In genomic region chr18:58161659-58162058, GRCh38 we compare ENCODE assay signal across 16 cellular contexts.
DNase-seq lines count a peak whose midpoint lies in the region; FAIRE-seq and TF ChIP-seq lines count a peak whose summit lies in the region.
"Had no signal": no experiment of that assay in that cellular context is flagged by ENCODE, and none has a peak within 500 bp of the region (broad histone marks: within the 10 kb centered on the region; RNA-seq: fewer than 3 reads in every experiment).

No MANE protein-coding gene starts in this region.

- H3K23ac ChIP-seq in mesenchymal stem cell (ENCODE audit: low read length in 2 of 2) (no peak overlapping the region), neuronal stem cell (ENCODE audit: low read depth, low read length, poor library complexity) (no peak overlapping the region)

- no peak overlapping the region for H2BK12ac ChIP-seq in mesenchymal stem cell (ENCODE audit: low read length in 2 of 2)
- no peak overlapping the region for H2BK12ac ChIP-seq in neuronal stem cell (ENCODE audit: low read length)

- no peak for TF ChIP-seq CTCF in LNCaP clone FGC (IDR thresholded peaks at IDR 0.05; ENCODE audit: control insufficient read depth, extremely low read depth, insufficient read depth)
- TF ChIP-seq CTCF in bronchial epithelial cell (IDR thresholded peaks at IDR 0.05; ENCODE audit: insufficient read depth, low read length, severe bottlenecking): no peak
- TF ChIP-seq CTCF in GM10248 (IDR thresholded peaks at IDR 0.05; ENCODE audit: control extremely low read depth, extremely low read depth, low read depth, missing control alignments): no peak

- POLR2A ChIA-PET in GM10248 (lab: Yijun Ruan, JAX): no interaction called here

- H3K4me1 ChIP-seq in mesenchymal stem cell (ENCODE audit: control insufficient read depth, insufficient read depth, low read depth, low read length): no peaks in the 10 kb centered on the region
- no peaks in the 10 kb centered on the region for H3K4me1 ChIP-seq in neuronal stem cell (ENCODE audit: control insufficient read depth in 2 of 2, insufficient read depth in 1 of 2, low read depth in 1 of 2, low read length in 2 of 2)

- DNase-seq in H4 (ENCODE audit: low spot score) (peak; percentile 51), LNCaP clone FGC (ENCODE audit: low read depth) (peak; percentile 67), bronchial epithelial cell (ENCODE audit: low read depth) (peak; percentile 39), mesenchymal stem cell (no peak), GM10248 (ENCODE audit: extremely low spot score) (no peak), neuronal stem cell (ENCODE audit: low spot score) (no peak)
- DNase-seq in activated CD4-positive, alpha-beta T cell treated with anti-CD3 and anti-CD28 coated beads for 4 hours: no peak
- DNase-seq in activated T-cell treated with anti-CD3 and anti-CD28 coated beads, Interleukin-2, amount 50 U/mL, for 48 hours: no peak
- DNase-seq: activated CD4-positive, alpha-beta T cell treated with anti-CD3 and anti-CD28 coated beads, Interleukin-2, amount 10 ng/mL, durations not matched to agents 7 days and 5 days; activated gamma-delta T cell; CD4-positive, CD25-positive, alpha-beta regulatory T cell; central memory CD4-positive, alpha-beta T cell; Karpas-422; stimulated activated CD4-positive, alpha-beta T cell treated with anti-CD3 and anti-CD28 coated beads, Interleukin-1b, Interleukin-23, amount 100 ng/mL, for 48 hours; stimulated activated naive CD4-positive, alpha-beta T cell had no signal

- H3K4me2 ChIP-seq in mesenchymal stem cell (ENCODE audit: low read length, poor library complexity, severe bottlenecking) (peak overlapping the region; percentile 19), neuronal stem cell (ENCODE audit: insufficient read depth, low read length, poor library complexity, severe bottlenecking) (no peak overlapping the region)

- no peak overlapping the region for H3K18ac ChIP-seq in mesenchymal stem cell (ENCODE audit: low read depth in 1 of 2, low read length in 2 of 2)
- no peak overlapping the region for H3K18ac ChIP-seq in neuronal stem cell (ENCODE audit: low read length)

- H3K27ac ChIP-seq in mesenchymal stem cell (ENCODE audit: low read length, poor library complexity, severe bottlenecking) (no peak overlapping the region), neuronal stem cell (replicated peaks; ENCODE audit: low read length) (no peak overlapping the region)
- H3K27ac ChIP-seq: SK-N-MC had no signal

- H3K9ac ChIP-seq in mesenchymal stem cell (ENCODE audit: low read length) (no peak overlapping the region), neuronal stem cell (ENCODE audit: low read depth, low read length, poor library complexity) (no peak overlapping the region)

- H3K9me3 ChIP-seq in mesenchymal stem cell (ENCODE audit: control insufficient read depth, low read length): no peaks in the 10 kb centered on the region
- H3K9me3 ChIP-seq in neuronal stem cell (replicated peaks in 1 of 2; ENCODE audit: control insufficient read depth in 2 of 2, insufficient read depth in 1 of 2, low read depth in 1 of 2, low read length in 2 of 2): no peaks in the 10 kb centered on the region

- H2AK5ac ChIP-seq in mesenchymal stem cell (ENCODE audit: low read length, severe bottlenecking) (no peak overlapping the region), neuronal stem cell (ENCODE audit: low read depth, low read length) (no peak overlapping the region)

- peaks cover 5% of the 10 kb centered on the region for H3K79me1 ChIP-seq in mesenchymal stem cell (replicated peaks; ENCODE audit: low read length, poor library complexity, severe bottlenecking)
- peaks cover 3% of the 10 kb centered on the region for H3K79me1 ChIP-seq in neuronal stem cell (ENCODE audit: low read depth, low read length)

- no peak overlapping the region for H2AFZ ChIP-seq in mesenchymal stem cell (ENCODE audit: low read depth, low read length)
- no peak overlapping the region for H2AFZ ChIP-seq in neuronal stem cell (ENCODE audit: low read length)

- H2BK5ac ChIP-seq in mesenchymal stem cell (ENCODE audit: low read depth, low read length, poor library complexity, severe bottlenecking) (no peak overlapping the region), neuronal stem cell (ENCODE audit: low read length) (no peak overlapping the region)

- FAIRE-seq in bronchial epithelial cell (lab: Jason Lieb, UNC): no peak

- H3K4me3 ChIP-seq in LNCaP clone FGC (ENCODE audit: low read depth, low read length): no peak overlapping the region
- no peak overlapping the region for H3K4me3 ChIP-seq in bronchial epithelial cell (ENCODE audit: low read depth, low read length)
- no peak overlapping the region for H3K4me3 ChIP-seq in mesenchymal stem cell (ENCODE audit: insufficient read depth in 1 of 2, low read depth in 1 of 2, low read length in 2 of 2)
- no peak overlapping the region for H3K4me3 ChIP-seq in neuronal stem cell (ENCODE audit: low read length in 2 of 2)
- H3K4me3 ChIP-seq: SK-N-MC had no signal

- H3K36me3 ChIP-seq in bronchial epithelial cell (ENCODE audit: control insufficient read depth, insufficient read depth, low read length) (peaks cover 1% of the 10 kb centered on the region), mesenchymal stem cell (ENCODE audit: control insufficient read depth in 1 of 2, insufficient read depth in 2 of 2, low read depth in 1 of 2, low read length in 2 of 2) (no peaks in the 10 kb centered on the region), neuronal stem cell (replicated peaks in 1 of 2; ENCODE audit: control insufficient read depth in 2 of 2, insufficient read depth in 2 of 2, low read length in 2 of 2) (peaks cover 0 to 2% of the 10 kb centered on the region in 2 donors)

- 17% methylated on average over 1 of the region's 3 CpGs for WGBS in mesenchymal stem cell
- no CpG with 5 or more reads among the region's 3 CpGs for WGBS in neuronal stem cell (ENCODE audit: extremely low coverage in 2 of 2, insufficient read length in 2 of 2, insufficient replicate concordance in 1 of 2), 2 donors

- H3K14ac ChIP-seq in mesenchymal stem cell (ENCODE audit: low read length in 2 of 2) (no peak overlapping the region), neuronal stem cell (ENCODE audit: low read length) (no peak overlapping the region)

- CTCF ChIA-PET in GM10248 (lab: Yijun Ruan, JAX): interaction anchor here (0.8 to 1.5 kb wide), 3 partner anchors 19 to 118 kb away, joined by 3 to 5 read pairs (median 4); partner anchors contain the start of gene NEDD4L

- H3K4ac ChIP-seq in mesenchymal stem cell (ENCODE audit: low read depth in 1 of 2, low read length in 2 of 2): no peak overlapping the region
- no peak overlapping the region for H3K4ac ChIP-seq in neuronal stem cell (ENCODE audit: low read length)

- H4K91ac ChIP-seq in mesenchymal stem cell (ENCODE audit: low read length) (no peak overlapping the region), neuronal stem cell (ENCODE audit: low read depth, low read length, poor library complexity) (no peak overlapping the region)

- no peak overlapping the region for H2BK15ac ChIP-seq in mesenchymal stem cell (ENCODE audit: low read depth, poor library complexity, severe bottlenecking)
- no peak overlapping the region for H2BK15ac ChIP-seq in neuronal stem cell (ENCODE audit: low read length)

- H3K27me3 ChIP-seq in bronchial epithelial cell (ENCODE audit: control insufficient read depth, insufficient read depth, low read length): no peaks in the 10 kb centered on the region
- no peaks in the 10 kb centered on the region for H3K27me3 ChIP-seq in mesenchymal stem cell (ENCODE audit: control insufficient read depth in 1 of 2, insufficient read depth in 1 of 2, low read length in 2 of 2)
- no peaks in the 10 kb centered on the region for H3K27me3 ChIP-seq in neuronal stem cell (ENCODE audit: control insufficient read depth in 3 of 3, insufficient read depth in 3 of 3, low read depth in 1 of 3, low read length in 3 of 3)

- H4K8ac ChIP-seq in mesenchymal stem cell (ENCODE audit: low read length) (no peak overlapping the region), neuronal stem cell (ENCODE audit: low read depth, low read length) (no peak overlapping the region)

- no peak overlapping the region for H2BK120ac ChIP-seq in mesenchymal stem cell (ENCODE audit: low read depth, low read length)
- no peak overlapping the region for H2BK120ac ChIP-seq in neuronal stem cell (ENCODE audit: low read depth, low read length)

Comparison
In these comparisons a context has a peak if more than half of its experiments do, and no peak if none do; other contexts are left out.
1. DNase-seq: peak in H4 (single experiment), LNCaP clone FGC (single experiment) and bronchial epithelial cell (single experiment); none in mesenchymal stem cell (single experiment), GM10248 (single experiment), activated CD4-positive, alpha-beta T cell treated with anti-CD3 and anti-CD28 coated beads for 4 hours (0 of 2), neuronal stem cell (single experiment) and activated T-cell treated with anti-CD3 and anti-CD28 coated beads, Interleukin-2, amount 50 U/mL, for 48 hours (0 of 2).